ENCODE assay signal across 1 cellular context in genomic region chr22:20031732-20032406, GRCh38.
TF ChIP-seq lines count a peak whose summit lies in the region.

No MANE protein-coding gene starts in this region.

TF ChIP-seq in IMR-90, 13 proteins besides CTCF, POLR2A, EP300 and RAD21:
- TF ChIP-seq CHD1 (IDR thresholded peaks at IDR 0.05; ENCODE audit: low read depth, low read length) (no peak), RFX5 (IDR thresholded peaks at IDR 0.05; ENCODE audit: low read depth, low read length) (no peak), MAZ (IDR thresholded peaks at IDR 0.05; ENCODE audit: borderline replicate concordance, low read depth, low read length) (no peak), NFE2L2 (IDR thresholded peaks at IDR 0.05; ENCODE audit: low read depth, low read length) (no peak), RCOR1 (IDR thresholded peaks at IDR 0.05; ENCODE audit: insufficient replicate concordance, low read length) (no peak), BHLHE40 (IDR thresholded peaks at IDR 0.05; ENCODE audit: low read depth, low read length) (no peak), USF2 (IDR thresholded peaks at IDR 0.05; ENCODE audit: low read depth, low read length) (no peak), FOS (IDR thresholded peaks at IDR 0.05; ENCODE audit: low read depth, low read length) (no peak), CEBPB (IDR thresholded peaks at IDR 0.05; ENCODE audit: low read depth, low read length) (no peak), ELK1 (IDR thresholded peaks at IDR 0.05; ENCODE audit: borderline replicate concordance, low read depth, low read length) (no peak), MXI1 (IDR thresholded peaks at IDR 0.05; ENCODE audit: borderline replicate concordance, low read depth, low read length) (no peak), SMC3 (IDR thresholded peaks at IDR 0.05; ENCODE audit: low read depth, low read length) (no peak), MAFK (IDR thresholded peaks at IDR 0.05; ENCODE audit: low read depth, low read length) (no peak)
TF ChIP-seq in IMR-90: peak in this region for 0.
